Comparison of ENCODE assay signal across 8 cellular contexts in the genomic region with DNA sequence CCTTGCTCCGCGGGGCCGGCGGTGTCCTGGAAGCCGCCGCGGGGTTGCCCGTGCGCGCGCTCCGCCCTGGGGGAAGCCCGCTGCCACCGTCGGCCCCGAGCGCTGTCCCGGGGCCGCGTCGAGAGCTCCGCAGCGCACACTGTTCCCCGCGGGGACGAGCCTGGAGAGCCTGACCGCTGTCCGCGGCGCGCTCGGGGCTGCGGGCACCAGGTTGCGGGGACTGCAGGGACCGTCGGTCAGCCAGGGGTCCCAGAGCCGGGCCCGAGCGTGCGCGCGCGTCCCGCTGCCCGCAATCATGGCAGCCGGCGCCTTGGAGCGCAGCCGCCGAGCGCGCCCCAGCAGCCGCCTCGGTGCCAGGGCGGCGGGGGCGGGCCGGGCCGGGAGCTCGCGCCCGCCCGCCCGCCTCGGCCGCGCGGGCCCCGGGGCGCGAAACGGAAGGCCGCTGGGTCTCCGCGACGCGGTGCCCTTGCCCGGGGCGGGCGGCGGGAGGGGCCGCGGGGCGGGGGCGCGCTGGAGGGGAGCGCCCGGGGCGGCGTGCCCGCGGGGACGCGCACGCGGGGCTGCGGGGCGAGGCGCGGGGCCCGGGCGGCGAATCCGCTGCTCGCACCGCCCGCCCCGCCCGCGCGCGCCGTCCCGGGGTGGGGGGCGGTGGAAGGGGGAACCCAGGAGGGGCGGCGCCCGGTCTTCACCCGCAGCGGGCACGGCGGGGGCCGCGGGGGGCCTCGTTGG.
DNase-seq lines count a peak whose midpoint lies in the region; ATAC-seq, FAIRE-seq and TF ChIP-seq lines count a peak whose summit lies in the region.

No MANE protein-coding gene starts in this region.

- H3K36me3 ChIP-seq in breast epithelium, result no peaks in the 10 kb centered on the region

- peak overlapping the region; percentile 85 to 98 (median 97) for H3K4me3 ChIP-seq in breast epithelium

- ATAC-seq in HG02852 (IDR thresholded peaks at IDR 0.05; ENCODE audit: unreplicated experiment), result peak; percentile 42
- ATAC-seq in HG02973 (IDR thresholded peaks at IDR 0.05; ENCODE audit: unreplicated experiment), result no peak

- no peaks in the 10 kb centered on the region for H3K4me1 ChIP-seq in breast epithelium

- H3K27ac ChIP-seq in breast epithelium, result peak overlapping the region; percentile 100

- TF ChIP-seq POLR2A in breast epithelium (IDR thresholded peaks at IDR 0.05), result no peak
- TF ChIP-seq POLR2A in GM12891 (IDR thresholded peaks at IDR 0.05; ENCODE audit: low read depth, low read length), result no peak

- FAIRE-seq in GM12891 (lab: Jason Lieb, UNC), result no peak

- TF ChIP-seq CTCF in breast epithelium (IDR thresholded peaks at IDR 0.05), result peak in 1 of 3 donors; percentile 8

- no peaks in the 10 kb centered on the region for H3K27me3 ChIP-seq in breast epithelium

- H3K9me3 ChIP-seq in breast epithelium, result no peaks in the 10 kb centered on the region

- DNase-seq in EL (peak; percentile 78), T follicular helper cell (ENCODE audit: low read depth) (peak; percentile 29), breast epithelium (ENCODE audit: low spot score in 2 of 2) (peak in 1 of 2 donors; percentile 54), iris pigment epithelial cell (ENCODE audit: low read depth) (peak; percentile 63), GM12891 (ENCODE audit: insufficient read length, low spot score) (no peak)
- peak; percentile 27 to 38 for DNase-seq in stimulated activated CD4-positive, alpha-beta T cell treated with anti-CD3 and anti-CD28 coated beads, Interleukin-12 subunit alpha, Interleukin-12 subunit beta, amount 100 ng/mL, for 24 hours (ENCODE audit: low read depth in 2 of 2)

- intact Hi-C loops in breast epithelium (cut with DNase I; ENCODE audit: low total_unique reads), result no loop called here

TF ChIP-seq in GM12891, 5 proteins besides CTCF, POLR2A, EP300 and RAD21:
- TF ChIP-seq POU2F2 (IDR thresholded peaks at IDR 0.05; ENCODE audit: low read depth, low read length) (no peak), PAX5 (IDR thresholded peaks at IDR 0.05; ENCODE audit: insufficient read depth, low read length, severe bottlenecking) (no peak), POLR2AphosphoS5 (IDR thresholded peaks at IDR 0.05; ENCODE audit: low read depth, low read length) (no peak), TAF1 (IDR thresholded peaks at IDR 0.05; ENCODE audit: low read depth, low read length) (no peak), SPI1 (IDR thresholded peaks at IDR 0.05; ENCODE audit: low read depth, low read length) (no peak)
